10 cellular contexts compared by ENCODE assay signal in genomic region chr19:40688987-40689338, GRCh38. TPM values are rescaled to one million over a fixed set of nuclear protein-coding genes. Genes with fewer than 3 reads are reported as not detected.
DNase-seq lines count a peak whose midpoint lies in the region; ATAC-seq, FAIRE-seq and TF ChIP-seq lines count a peak whose summit lies in the region.
"Had no signal": no experiment of that assay in that cellular context is flagged by ENCODE, and none has a peak within 500 bp of the region (broad histone marks: within the 10 kb centered on the region; RNA-seq: fewer than 3 reads in every experiment).

No MANE protein-coding gene starts in this region.

- H3K4me3 ChIP-seq in GM12878 (no peak overlapping the region), kidney (ENCODE audit: low read length in 2 of 2) (peak overlapping the region; percentile 43 to 56), thoracic aorta (peak overlapping the region; percentile 96)

- WGBS in GM12878 (ENCODE audit: insufficient coverage, insufficient replicate concordance, low lambda C conversion rate, missing lambda C conversion rate) = 50% methylated on average over 4 of the region's 4 CpGs

- H3K36me3 ChIP-seq in GM12878 (ENCODE audit: control insufficient read depth in 2 of 2, insufficient read depth in 2 of 2, low read length in 1 of 2) (no peaks in the 10 kb centered on the region; a peak in 1 of 4 replicates), kidney (ENCODE audit: control insufficient read depth in 1 of 2, insufficient read depth in 2 of 2, low read length in 2 of 2) (peaks cover 0 to 10% of the 10 kb centered on the region in 2 donors), thoracic aorta (peaks cover 18% of the 10 kb centered on the region)

- peaks cover 26% of the 10 kb centered on the region for H3K4me1 ChIP-seq in GM12878 (ENCODE audit: control insufficient read depth, insufficient read depth, low read length)
- H3K4me1 ChIP-seq in kidney (ENCODE audit: control insufficient read depth in 1 of 2, insufficient read depth in 1 of 2, low read depth in 1 of 2, low read length in 2 of 2) = peaks cover 0 to 5% of the 10 kb centered on the region in 2 donors
- H3K4me1 ChIP-seq in thoracic aorta (ENCODE audit: control insufficient read depth in 1 of 2, low read depth in 2 of 2) = peaks cover 3 to 32% of the 10 kb centered on the region in 2 donors

- no peak for TF ChIP-seq POLR2A in GM12878 (IDR thresholded peaks at IDR 0.05; ENCODE audit: low read depth, low read length)

- H3K27me3 ChIP-seq in GM12878 (replicated peaks in 1 of 2; ENCODE audit: control insufficient read depth in 2 of 2, insufficient read depth in 2 of 2, low read length in 1 of 2) = no peaks in the 10 kb centered on the region
- no peaks in the 10 kb centered on the region for H3K27me3 ChIP-seq in thoracic aorta (replicated peaks; ENCODE audit: insufficient read depth)

- no peak overlapping the region for H3K27ac ChIP-seq in GM12878 (ENCODE audit: control insufficient read depth, insufficient read depth)
- no peak overlapping the region for H3K27ac ChIP-seq in kidney (ENCODE audit: low read depth in 2 of 2, low read length in 2 of 2)
- peak overlapping the region; percentile 81 to 89 for H3K27ac ChIP-seq in thoracic aorta

- TF ChIP-seq CTCF in GM12878 (IDR thresholded peaks at IDR 0.05 in 2 of 3, conservative IDR thresholded peaks at IDR 0.05 in 1 of 3; ENCODE audit: control insufficient read depth in 2 of 3, extremely low read depth in 1 of 3, insufficient read depth in 1 of 3, low read depth in 3 of 3, low read length in 3 of 3) (no peak), kidney (IDR thresholded peaks at IDR 0.05; ENCODE audit: borderline replicate concordance, extremely low read depth, insufficient read depth) (no peak), thoracic aorta (IDR thresholded peaks at IDR 0.05) (no peak)

- RAD21 ChIA-PET in GM12878 (lab: Charles Lee; ENCODE audit: unreplicated experiment) = no interaction called here

- FAIRE-seq in GM12878 (lab: Jason Lieb, UNC) (no peak), kidney (lab: Jason Lieb, UNC) (no peak)

- POLR2A ChIA-PET in HEK293T (lab: Yijun Ruan, JAX) (no interaction called here), GM12878 (lab: Charles Lee) (no interaction called here)

- in situ Hi-C loops in GM12878 (cut with MboI) = no loop called here

- H2AFZ ChIP-seq in GM12878 (ENCODE audit: control insufficient read depth, low read depth, low read length) = no peak overlapping the region

- no peak overlapping the region for H3K4me3 Mint-ChIP-seq in activated CD4-positive, alpha-beta T cell treated with anti-CD3 and anti-CD28 coated beads, Interleukin-2, amount 10 ng/mL, durations not matched to agents 24 days and 14 days

- H3K9me3 ChIP-seq in GM12878 (replicated peaks; ENCODE audit: control insufficient read depth, insufficient read depth, low read length) = no peaks in the 10 kb centered on the region
- H3K9me3 ChIP-seq in kidney (ENCODE audit: control insufficient read depth in 1 of 2, low read length in 2 of 2) = no peaks in the 10 kb centered on the region
- H3K9me3 ChIP-seq in thoracic aorta = no peaks in the 10 kb centered on the region

- intact Hi-C loops in GM12878 (cut with micrococcal nuclease; ENCODE audit: unreplicated experiment) (no loop called here), kidney (cut with DNase I) (no loop called here)
- intact Hi-C loops in activated CD4-positive, alpha-beta T cell treated with anti-CD3 and anti-CD28 coated beads, Interleukin-2, amount 10 ng/mL, durations not matched to agents 24 days and 14 days (cut with micrococcal nuclease) = no loop called here

- BruUV-seq in GM12878 (replicated peaks; lab: Mats Ljungman, UMichigan) = no TSS peak

- no peaks in the 10 kb centered on the region for H3K9me3 Mint-ChIP-seq in activated CD4-positive, alpha-beta T cell treated with anti-CD3 and anti-CD28 coated beads, Interleukin-2, amount 10 ng/mL, durations not matched to agents 24 days and 14 days

- H3K36me3 Mint-ChIP-seq in activated CD4-positive, alpha-beta T cell treated with anti-CD3 and anti-CD28 coated beads, Interleukin-2, amount 10 ng/mL, durations not matched to agents 24 days and 14 days (ENCODE audit: low read depth) = peaks cover 21% of the 10 kb centered on the region

- H3K27me3 Mint-ChIP-seq in activated CD4-positive, alpha-beta T cell treated with anti-CD3 and anti-CD28 coated beads, Interleukin-2, amount 10 ng/mL, durations not matched to agents 24 days and 14 days = no peaks in the 10 kb centered on the region

- no peaks in the 10 kb centered on the region for H4K20me1 ChIP-seq in GM12878 (ENCODE audit: control insufficient read depth, insufficient read depth)

- H3K4me2 ChIP-seq in GM12878 (ENCODE audit: control insufficient read depth, insufficient read depth) = 0 out of 2 replicates have a peak overlapping the region, but pooled peaks have one; percentile 76

- no peak for ATAC-seq in GM12878
- no peak for ATAC-seq in thoracic aorta (ENCODE audit: insufficient number of reproducible peaks, low FRiP score, low read depth)

- CTCF ChIA-PET in HEK293T (lab: Yijun Ruan, JAX) (no interaction called here), GM12878 (lab: Yijun Ruan, JAX) (interaction anchor here (1.3 kb wide), 1 partner anchor 117 kb away, joined by 4 read pairs; no protein-coding TSS in a partner anchor)

- H3K9ac ChIP-seq in GM12878 (ENCODE audit: control insufficient read depth, insufficient read depth, low read length) (no peak overlapping the region), kidney (ENCODE audit: low read length in 2 of 2) (no peak overlapping the region)

- no peak overlapping the region for H3K27ac Mint-ChIP-seq in activated CD4-positive, alpha-beta T cell treated with anti-CD3 and anti-CD28 coated beads, Interleukin-2, amount 10 ng/mL, durations not matched to agents 24 days and 14 days

- H3K79me2 ChIP-seq in GM12878 (ENCODE audit: control insufficient read depth, insufficient read depth, low read length) = no peaks in the 10 kb centered on the region

- DNase-seq in HEK293T (ENCODE audit: extremely low spot score) (no peak), GM12878 (ENCODE audit: low read depth, low spot score) (no peak), kidney (no peak), thoracic aorta (ENCODE audit: low spot score) (no peak), A172 (ENCODE audit: low spot score) (no peak), NCI-H82 treated with DMSO at 0.1 percent for 48 hours (lab: John Stamatoyannopoulos, UW; ENCODE audit: unreplicated experiment) (no peak)
- no peak for DNase-seq in activated CD4-positive, alpha-beta T cell treated with anti-CD3 and anti-CD28 coated beads, Interleukin-2, amount 10 ng/mL, durations not matched to agents 24 days and 14 days
- DNase-seq in activated effector memory CD4-positive, alpha-beta T cell treated with anti-CD3 and anti-CD28 coated beads, Interleukin-2, amount 50 U/mL, for 16 hours = no peak
- DNase-seq: activated CD4-positive, alpha-beta T cell treated with anti-CD3 and anti-CD28 coated beads for 4 hours; MM.1S had no signal

- TF ChIP-seq RAD21 in GM12878 (IDR thresholded peaks at IDR 0.05; ENCODE audit: insufficient read depth, low read depth, low read length) = no peak

- no peak for TF ChIP-seq EP300 in GM12878 (IDR thresholded peaks at IDR 0.05; ENCODE audit: borderline replicate concordance in 1 of 2, control insufficient read depth in 1 of 2, low read depth in 2 of 2, low read length in 2 of 2)

- SMC1A ChIA-PET in GM12878 (lab: Charles Lee; ENCODE audit: uncharacterized antibody, unreplicated experiment) = no interaction called here

- peaks cover 4% of the 10 kb centered on the region for H3K4me1 Mint-ChIP-seq in activated CD4-positive, alpha-beta T cell treated with anti-CD3 and anti-CD28 coated beads, Interleukin-2, amount 10 ng/mL, durations not matched to agents 24 days and 14 days

RNA-seq across cellular contexts. Expression of gene NUMBL, which starts 1.5 kb away (rescaled TPM):
- 22.0 and 23.0 TPM in 2 replicates for total RNA-seq in GM12878 (2013; cell fraction: nucleolus; rRNA removed)
- 1.5 and 3.1 TPM in 2 replicates for total RNA-seq in GM12878 (2014; rRNA removed)
- total RNA-seq in GM12878 (2014; rRNA removed; fragmentation: Illumina TruSeq; extraction: Trizol) = 1.1 and 1.2 TPM in 2 replicates
- 8.4 and 9.4 TPM in 2 replicates for total RNA-seq in GM12878 (2021)
- polyA plus RNA-seq in GM12878 (2011; ENCODE audit: low read depth) = 1.7 TPM
- polyA plus RNA-seq in GM12878 (2011; rRNA removed) = 1.9 and 3.7 TPM in 2 replicates
- 3.3 and 3.8 TPM in 2 replicates for polyA plus RNA-seq in GM12878 (2011; cell fraction: cytosol; rRNA removed)
- 23.6 and 27.0 TPM in 2 replicates for polyA plus RNA-seq in GM12878 (2011; cell fraction: nucleus; rRNA removed)
- polyA plus RNA-seq in GM12878 (2012) = 3.0 and 3.7 TPM in 2 replicates
- 1.4 and 1.7 TPM in 2 replicates for polyA plus RNA-seq in GM12878 (2014; fragmentation: Illumina TruSeq; extraction: Trizol)
- under 1 TPM; 0.16 to 0.26 TPM for polyA plus RNA-seq in GM12878 (2014; fragmentation: Nextera tagmentation; extraction: Ambion mirVana)
- polyA plus RNA-seq in GM12878 (2014; rRNA removed) = 3.6 and 6.2 TPM in 2 replicates
- 1 to 10 TPM; 1.5 to 2.0 TPM for polyA plus RNA-seq in GM12878 (2016; fragmentation: Nextera tagmentation; extraction: Ambion mirVana)
- polyA minus RNA-seq in GM12878 (2011; rRNA and poly(A)+ RNA removed) = 6.9 and 8.6 TPM in 2 replicates
- polyA minus RNA-seq in GM12878 (2011; cell fraction: cytosol; rRNA and poly(A)+ RNA removed) = 0.80 and 2.4 TPM in 2 replicates
- 4.8 and 7.0 TPM in 2 replicates for polyA minus RNA-seq in GM12878 (2011; cell fraction: nucleus; rRNA and poly(A)+ RNA removed)
- total RNA-seq in kidney = 24.3 TPM
- polyA plus RNA-seq in kidney (ENCODE audit: insufficient read depth, low read depth, low replicate concordance) = 3.3 TPM
- total RNA-seq in thoracic aorta = 100 to 1,000 TPM; 101 to 133 TPM
- total RNA-seq in A172 (2014; rRNA removed; shearing (Covaris generic)) = 23.7 and 32.7 TPM in 2 replicates
- 18.9 and 24.2 TPM in 2 replicates for total RNA-seq in activated CD4-positive, alpha-beta T cell treated with anti-CD3 and anti-CD28 coated beads, Interleukin-2, amount 10 ng/mL, durations not matched to agents 24 days and 14 days

RNA-seq across cellular contexts. Expression of gene COQ8B, which starts 27.7 kb away (rescaled TPM):
- total RNA-seq in GM12878 (2013; cell fraction: nucleolus; rRNA removed) = 81.3 and 99.4 TPM in 2 replicates
- total RNA-seq in GM12878 (2014; rRNA removed) (22.5 and 26.7 TPM in 2 replicates), GM12878 (2014; rRNA removed; fragmentation: Illumina TruSeq; extraction: Trizol) (13.2 and 13.6 TPM in 2 replicates), GM12878 (2021) (30.4 and 38.8 TPM in 2 replicates), kidney (55.3 TPM), thoracic aorta (100 to 1,000 TPM in 1 of 2 donors, 10 to 100 TPM in 1; 53.6 to 127 TPM)
- 9.5 TPM for polyA plus RNA-seq in GM12878 (2011; ENCODE audit: low read depth)
- polyA plus RNA-seq in GM12878 (2011; rRNA removed) (16.9 and 30.1 TPM in 2 replicates), GM12878 (2014; fragmentation: Illumina TruSeq; extraction: Trizol) (2.5 and 7.6 TPM in 2 replicates), GM12878 (2014; fragmentation: Nextera tagmentation; extraction: Ambion mirVana) (under 1 TPM; 0.39 to 0.57 TPM), GM12878 (2014; rRNA removed) (34.8 and 37.1 TPM in 2 replicates), GM12878 (2016; fragmentation: Nextera tagmentation; extraction: Ambion mirVana) (10 to 100 TPM; 16.5 to 17.2 TPM), kidney (ENCODE audit: insufficient read depth, low read depth, low replicate concordance) (45.8 TPM)
- 48.9 and 66.7 TPM in 2 replicates for polyA plus RNA-seq in GM12878 (2011; cell fraction: cytosol; rRNA removed)
- polyA plus RNA-seq in GM12878 (2011; cell fraction: nucleus; rRNA removed) = 172 and 176 TPM in 2 replicates
- 25.5 and 26.6 TPM in 2 replicates for polyA plus RNA-seq in GM12878 (2012)
- 24.6 and 48.4 TPM in 2 replicates for polyA minus RNA-seq in GM12878 (2011; rRNA and poly(A)+ RNA removed)
- 19.1 and 21.4 TPM in 2 replicates for polyA minus RNA-seq in GM12878 (2011; cell fraction: cytosol; rRNA and poly(A)+ RNA removed)
- 42.6 and 47.6 TPM in 2 replicates for polyA minus RNA-seq in GM12878 (2011; cell fraction: nucleus; rRNA and poly(A)+ RNA removed)
- total RNA-seq in A172 (2014; rRNA removed; shearing (Covaris generic)) = 35.2 and 51.5 TPM in 2 replicates
- total RNA-seq in activated CD4-positive, alpha-beta T cell treated with anti-CD3 and anti-CD28 coated beads, Interleukin-2, amount 10 ng/mL, durations not matched to agents 24 days and 14 days = 32.5 and 33.4 TPM in 2 replicates

RNA-seq across cellular contexts. Expression of gene ITPKC, which starts 27.9 kb away (rescaled TPM):
- total RNA-seq in GM12878 (2013; cell fraction: nucleolus; rRNA removed) = 11.3 and 11.4 TPM in 2 replicates
- total RNA-seq in GM12878 (2014; rRNA removed) = 4.7 and 5.3 TPM in 2 replicates
- total RNA-seq in GM12878 (2014; rRNA removed; fragmentation: Illumina TruSeq; extraction: Trizol) = 3.5 and 3.9 TPM in 2 replicates
- total RNA-seq in GM12878 (2021) = 6.3 and 6.5 TPM in 2 replicates
- polyA plus RNA-seq in GM12878 (2011; ENCODE audit: low read depth) = 1.8 TPM
- polyA plus RNA-seq in GM12878 (2011; rRNA removed) = 3.7 and 6.4 TPM in 2 replicates
- 7.6 and 8.9 TPM in 2 replicates for polyA plus RNA-seq in GM12878 (2011; cell fraction: cytosol; rRNA removed)
- polyA plus RNA-seq in GM12878 (2011; cell fraction: nucleus; rRNA removed) = 9.1 and 9.6 TPM in 2 replicates
- polyA plus RNA-seq in GM12878 (2012) = 2.7 and 5.2 TPM in 2 replicates
- polyA plus RNA-seq in GM12878 (2014; fragmentation: Illumina TruSeq; extraction: Trizol) = 1.7 and 3.3 TPM in 2 replicates
- polyA plus RNA-seq in GM12878 (2014; fragmentation: Nextera tagmentation; extraction: Ambion mirVana) = under 1 TPM; 0.03 to 0.26 TPM
- polyA plus RNA-seq in GM12878 (2014; rRNA removed) = 6.0 and 7.6 TPM in 2 replicates
- 1 to 10 TPM; 1.3 to 3.5 TPM for polyA plus RNA-seq in GM12878 (2016; fragmentation: Nextera tagmentation; extraction: Ambion mirVana)
- 7.5 and 13.9 TPM in 2 replicates for polyA minus RNA-seq in GM12878 (2011; rRNA and poly(A)+ RNA removed)
- 3.3 and 4.1 TPM in 2 replicates for polyA minus RNA-seq in GM12878 (2011; cell fraction: cytosol; rRNA and poly(A)+ RNA removed)
- polyA minus RNA-seq in GM12878 (2011; cell fraction: nucleus; rRNA and poly(A)+ RNA removed) = 4.6 and 7.2 TPM in 2 replicates
- total RNA-seq in kidney = 27.9 TPM
- 14.3 TPM for polyA plus RNA-seq in kidney (ENCODE audit: insufficient read depth, low read depth, low replicate concordance)
- 10 to 100 TPM; 45.4 to 79.4 TPM for total RNA-seq in thoracic aorta
- total RNA-seq in A172 (2014; rRNA removed; shearing (Covaris generic)) = 7.7 and 9.2 TPM in 2 replicates
- 7.7 and 8.6 TPM in 2 replicates for total RNA-seq in activated CD4-positive, alpha-beta T cell treated with anti-CD3 and anti-CD28 coated beads, Interleukin-2, amount 10 ng/mL, durations not matched to agents 24 days and 14 days

Comparison
In these comparisons a context has a peak if more than half of its experiments do, and no peak if none do; other contexts are left out.
1. H3K27ac ChIP-seq: peak in thoracic aorta (2 of 2); none in GM12878 (single experiment) and kidney (0 of 2).